8 cellular contexts compared by ENCODE assay signal in the genomic region with DNA sequence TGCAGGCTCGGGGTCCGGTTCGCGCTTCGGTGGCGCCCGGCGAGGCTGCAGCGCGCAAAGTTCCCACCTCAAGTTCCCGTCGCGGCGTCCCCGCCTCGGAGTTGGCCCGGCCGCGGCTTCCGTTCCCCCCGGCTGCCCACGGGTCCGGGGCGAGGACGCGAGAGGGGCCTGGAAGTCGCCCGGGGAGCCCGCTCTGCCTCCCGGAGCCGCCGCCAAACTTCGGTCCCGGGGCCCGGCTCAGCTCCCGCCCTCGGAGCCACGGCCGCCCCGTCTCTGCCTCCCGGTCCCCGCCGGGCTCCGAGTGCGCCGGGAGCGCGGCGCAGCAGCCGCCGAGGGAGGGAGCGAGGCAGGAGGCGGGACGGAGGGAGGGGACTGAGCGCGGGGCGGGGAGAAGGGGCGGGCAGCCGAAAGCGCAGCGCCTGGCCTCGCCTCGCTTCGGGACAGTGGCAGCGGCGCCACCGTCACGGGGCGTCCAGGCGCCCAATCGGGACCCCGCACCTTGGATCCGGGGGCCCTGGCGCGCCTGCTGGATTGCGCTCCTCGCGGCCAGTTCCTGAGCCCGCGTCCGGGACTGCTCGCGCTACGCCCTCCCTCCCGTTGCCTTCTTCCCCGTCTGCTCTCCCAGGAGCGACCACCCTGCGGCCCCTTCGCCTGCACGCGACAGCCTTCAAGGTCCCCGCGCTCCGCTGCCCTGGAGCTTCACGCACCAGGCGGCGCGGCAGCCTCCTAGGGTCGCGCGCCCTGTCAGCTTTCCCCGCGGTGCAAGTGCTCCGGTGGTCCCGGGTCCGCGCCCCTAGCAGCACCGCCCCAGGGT. TPM values are rescaled to one million over a fixed set of nuclear protein-coding genes. Genes with fewer than 3 reads are reported as not detected.
DNase-seq lines count a peak whose midpoint lies in the region; ATAC-seq and TF ChIP-seq lines count a peak whose summit lies in the region.

Gene KCNG1, minus strand, starts transcription at position 305 of the 814 bp plus-strand sequence. CDS start 12,769 bp downstream, outside the sequence.

- intact Hi-C loops in Calu3 (cut with micrococcal nuclease; ENCODE audit: unreplicated experiment) (no loop called here), breast epithelium (cut with DNase I; ENCODE audit: low total_unique reads) (no loop called here)

- no peak within 1 kb of the TSS for H3K27ac Mint-ChIP-seq in Calu3 (ENCODE audit: unreplicated experiment)
- peak within 1 kb of the TSS; percentile 55 for H3K27ac Mint-ChIP-seq in T-helper 1 cell treated with Interleukin-12 subunit alpha and Interleukin-12 subunit beta and Interleukin-4 antibody, amounts not matched to agents 30 μg/mL and 1 μg/mL, for 36 hours

- H3K9ac ChIP-seq in smooth muscle cell (ENCODE audit: low read depth), result peak within 1 kb of the TSS; percentile 76

- peak within 1 kb of the TSS; percentile 93 for H3K4me2 ChIP-seq in smooth muscle cell

- no peak for TF ChIP-seq CTCF in Calu3 (IDR thresholded peaks at IDR 0.05; ENCODE audit: unreplicated experiment)
- no peak for TF ChIP-seq CTCF in breast epithelium (IDR thresholded peaks at IDR 0.05)
- TF ChIP-seq CTCF in smooth muscle cell (IDR thresholded peaks at IDR 0.05; ENCODE audit: borderline replicate concordance, insufficient read depth, poor library complexity, severe bottlenecking), result no peak

- H3K27me3 ChIP-seq in breast epithelium, result peaks cover 0 to 46% of the 10 kb centered on the region in 2 donors
- peaks cover 3% of the 10 kb centered on the region for H3K27me3 ChIP-seq in smooth muscle cell (ENCODE audit: low read depth)

- DNase-seq in Calu3 (peak; percentile 91), HK-2 (ENCODE audit: unreplicated experiment) (peak; percentile 68), breast epithelium (ENCODE audit: low spot score in 2 of 2) (peak; percentile 49 to 65), iPS-NIHi7 (ENCODE audit: extremely low spot score) (peak; percentile 96), smooth muscle cell (lab: John Stamatoyannopoulos, UW; ENCODE audit: unreplicated experiment) (peak; percentile 54)

- WGBS in smooth muscle cell (ENCODE audit: low lambda C conversion rate), result 2% methylated on average over 62 of the region's 108 CpGs

- H3K9me3 Mint-ChIP-seq in Calu3 (ENCODE audit: low read depth, unreplicated experiment), result no peaks in the 10 kb centered on the region
- H3K9me3 Mint-ChIP-seq in T-helper 1 cell treated with Interleukin-12 subunit alpha and Interleukin-12 subunit beta and Interleukin-4 antibody, amounts not matched to agents 30 μg/mL and 1 μg/mL, for 36 hours, result no peaks in the 10 kb centered on the region

- no peaks in the 10 kb centered on the region for H3K36me3 ChIP-seq in breast epithelium
- H3K36me3 ChIP-seq in smooth muscle cell (ENCODE audit: low read depth), result no peaks in the 10 kb centered on the region

- H3K4me3 Mint-ChIP-seq in Calu3 (ENCODE audit: low read depth, unreplicated experiment), result peak within 1 kb of the TSS; percentile 72
- peak within 1 kb of the TSS; percentile 68 for H3K4me3 Mint-ChIP-seq in T-helper 1 cell treated with Interleukin-12 subunit alpha and Interleukin-12 subunit beta and Interleukin-4 antibody, amounts not matched to agents 30 μg/mL and 1 μg/mL, for 36 hours

- H3K27ac ChIP-seq in breast epithelium, result peak within 1 kb of the TSS in 1 of 2 donors; percentile 32
- no peak within 1 kb of the TSS for H3K27ac ChIP-seq in smooth muscle cell (ENCODE audit: low read depth)

- peaks cover 71% of the 10 kb centered on the region for H3K27me3 Mint-ChIP-seq in Calu3 (ENCODE audit: unreplicated experiment)
- H3K27me3 Mint-ChIP-seq in T-helper 1 cell treated with Interleukin-12 subunit alpha and Interleukin-12 subunit beta and Interleukin-4 antibody, amounts not matched to agents 30 μg/mL and 1 μg/mL, for 36 hours (ENCODE audit: low read depth), result peaks cover 73% of the 10 kb centered on the region

- H2AFZ ChIP-seq in smooth muscle cell (ENCODE audit: low read depth), result peak within 1 kb of the TSS; percentile 87

- TF ChIP-seq POLR2A in breast epithelium (IDR thresholded peaks at IDR 0.05), result no peak

- peaks cover 13% of the 10 kb centered on the region for H3K79me2 ChIP-seq in smooth muscle cell (ENCODE audit: low read depth)

- H3F3A ChIP-seq in smooth muscle cell (ENCODE audit: low read depth), result no peaks in the 10 kb centered on the region

- CTCF ChIA-PET in Calu3 (lab: Charles Lee), result interaction anchor here (0.8 kb wide), 1 partner anchor 35 kb away, joined by 3 read pairs; no protein-coding TSS in a partner anchor

- peak within 1 kb of the TSS; percentile 30 to 70 (median 59) for H3K4me3 ChIP-seq in breast epithelium
- peak within 1 kb of the TSS; percentile 78 for H3K4me3 ChIP-seq in smooth muscle cell

- no peak for ATAC-seq in HG02981 (IDR thresholded peaks at IDR 0.05; ENCODE audit: unreplicated experiment)
- ATAC-seq in HG03520 (IDR thresholded peaks at IDR 0.05; ENCODE audit: unreplicated experiment), result no peak

- H3K4me1 ChIP-seq in breast epithelium, result peaks cover 0 to 3% of the 10 kb centered on the region in 2 donors
- peaks cover 34% of the 10 kb centered on the region for H3K4me1 ChIP-seq in smooth muscle cell (ENCODE audit: low read depth)

- H3K4me1 Mint-ChIP-seq in Calu3 (ENCODE audit: low read depth, unreplicated experiment), result peaks cover 18% of the 10 kb centered on the region
- H3K4me1 Mint-ChIP-seq in T-helper 1 cell treated with Interleukin-12 subunit alpha and Interleukin-12 subunit beta and Interleukin-4 antibody, amounts not matched to agents 30 μg/mL and 1 μg/mL, for 36 hours (ENCODE audit: low read depth), result peaks cover 7% of the 10 kb centered on the region

- H3K36me3 Mint-ChIP-seq in Calu3 (ENCODE audit: insufficient read depth, unreplicated experiment), result peaks cover 13% of the 10 kb centered on the region
- H3K36me3 Mint-ChIP-seq in T-helper 1 cell treated with Interleukin-12 subunit alpha and Interleukin-12 subunit beta and Interleukin-4 antibody, amounts not matched to agents 30 μg/mL and 1 μg/mL, for 36 hours (ENCODE audit: low read depth), result no peaks in the 10 kb centered on the region

- H3K9me3 ChIP-seq in breast epithelium (no peaks in the 10 kb centered on the region), smooth muscle cell (replicated peaks; ENCODE audit: low read depth) (no peaks in the 10 kb centered on the region)

- H4K20me1 ChIP-seq in smooth muscle cell (ENCODE audit: low read depth), result peaks cover 24% of the 10 kb centered on the region

- no TSS peak for BruUV-seq in Calu3 (replicated peaks; lab: Mats Ljungman, UMichigan)

RNA-seq across cellular contexts. Expression of gene KCNG1, which starts in this region (rescaled TPM):
- 3.9 and 6.8 TPM in 2 replicates for total RNA-seq in Calu3 (2022)
- 1 to 10 TPM in 2 of 3 donors, not detected in 1; 1.3 to 7.0 TPM for total RNA-seq in breast epithelium
- total RNA-seq in smooth muscle cell, result 37.4 and 51.2 TPM in 2 replicates
- 52.0 and 54.1 TPM in 2 replicates for polyA plus RNA-seq in smooth muscle cell
